28 cellular contexts compared by ENCODE assay signal in the genomic region with DNA sequence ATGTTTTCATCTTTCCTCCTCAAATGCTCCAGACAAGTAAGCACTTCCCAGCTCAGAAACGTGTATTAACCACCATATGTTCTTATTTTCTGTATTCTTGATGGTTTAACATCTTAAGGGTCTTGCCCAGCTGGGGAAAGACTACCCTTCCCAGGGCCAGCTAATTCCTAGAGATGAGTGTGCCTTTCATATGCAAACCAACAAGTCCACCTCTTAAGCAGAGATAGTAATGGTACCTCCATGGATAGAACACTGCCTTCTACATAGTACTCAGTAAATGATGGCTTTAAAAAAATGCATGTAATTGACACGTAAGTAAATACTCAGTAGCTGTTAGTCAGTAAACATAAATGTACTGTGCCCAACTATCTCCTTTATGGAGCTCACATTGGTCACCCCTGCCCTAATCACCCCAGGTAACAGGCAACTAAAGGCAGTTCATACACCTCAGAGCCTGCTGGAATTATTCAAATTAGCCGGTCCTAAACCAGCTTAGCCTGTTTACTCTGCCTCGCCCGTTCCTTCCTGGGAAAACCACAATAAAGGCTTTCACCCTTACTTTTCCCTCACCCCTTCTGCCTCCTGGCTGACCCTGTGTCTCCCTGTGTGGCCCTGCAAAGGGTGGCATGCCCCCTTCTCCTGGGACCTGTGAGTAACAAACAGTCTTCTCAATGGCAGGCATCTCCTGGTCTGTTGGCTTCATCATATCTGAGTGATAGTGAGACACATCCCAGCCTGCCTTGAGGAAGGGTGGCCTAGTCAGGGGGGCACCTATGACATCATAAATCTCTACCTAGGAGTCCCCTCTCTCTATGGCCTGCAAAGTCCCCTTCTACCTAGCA. TPM values are rescaled to one million over a fixed set of nuclear protein-coding genes. Genes with fewer than 3 reads are reported as not detected.
A peak's percentile ranks its signal among the peaks of the same experiment; 100 is the strongest.
DNase-seq lines count a peak whose midpoint lies in the region; ATAC-seq and TF ChIP-seq lines count a peak whose summit lies in the region.
"Had no signal": no experiment of that assay in that cellular context is flagged by ENCODE, and none has a peak within 500 bp of the region (broad histone marks: within the 10 kb centered on the region; RNA-seq: fewer than 3 reads in every experiment).

No MANE protein-coding gene starts in this region.

- H3K36me3 Mint-ChIP-seq in activated naive CD4-positive, alpha-beta T cell treated with anti-CD3 and anti-CD28 coated beads, Interleukin-2, amount 50 U/mL, for 72 hours: peaks cover 0 to 3% of the 10 kb centered on the region in 2 donors

- peaks cover 11 to 14% of the 10 kb centered on the region in 2 donors for H3K9me3 Mint-ChIP-seq in activated naive CD4-positive, alpha-beta T cell treated with anti-CD3 and anti-CD28 coated beads, Interleukin-2, amount 50 U/mL, for 72 hours

- H3K27ac ChIP-seq in VCaP: peak overlapping the region; percentile 42
- H3K27ac ChIP-seq: foreskin keratinocyte, heart right ventricle, psoas muscle, SJSA1 had no signal

- TF ChIP-seq CTCF in VCaP (conservative IDR thresholded peaks at IDR 0.05): no peak

- ATAC-seq in activated naive CD4-positive, alpha-beta T cell treated with anti-CD3 and anti-CD28 coated beads, Interleukin-2, amount 50 U/mL, for 72 hours: no peak
- ATAC-seq: foreskin keratinocyte, heart right ventricle, psoas muscle had no signal

- no peak overlapping the region for H3K27ac Mint-ChIP-seq in activated naive CD4-positive, alpha-beta T cell treated with anti-CD3 and anti-CD28 coated beads, Interleukin-2, amount 50 U/mL, for 72 hours
- H3K27ac Mint-ChIP-seq: activated B cell treated with CpG ODN at 0.5 μM for 24 hours; activated CD4-positive, alpha-beta T cell treated with anti-CD3 and anti-CD28 coated beads, Interleukin-2, amount 10 ng/mL, durations not matched to agents 7 days and 5 days; CD4-positive, alpha-beta T cell; dendritic cell treated with granulocyte-macrophage colony-stimulating factor and Interleukin-4, amounts not matched to agents 40 ng/mL and 50 ng/mL, for 4 days; nephron had no signal

- peak; percentile 6 for DNase-seq in SIG-M5 treated with dmso at 0.1 percent for 504 hours (lab: John Stamatoyannopoulos, UW; ENCODE audit: unreplicated experiment)
- no peak for DNase-seq in SIG-M5 (lab: John Stamatoyannopoulos, UW)
- peak; percentile 67 for DNase-seq in islet precursor cell
- DNase-seq in activated naive CD4-positive, alpha-beta T cell treated with anti-CD3 and anti-CD28 coated beads, Interleukin-2, amount 50 U/mL, for 72 hours (ENCODE audit: low spot score in 2 of 2): no peak
- no peak for DNase-seq in hypothalamus (lab: John Stamatoyannopoulos, UW)
- DNase-seq in C1 segment of cervical spinal cord (lab: John Stamatoyannopoulos, UW): no peak
- DNase-seq in amygdala (lab: John Stamatoyannopoulos, UW): no peak
- DNase-seq: activated B cell treated with CpG ODN at 0.5 μM for 24 hours; activated CD4-positive, alpha-beta T cell treated with anti-CD3 and anti-CD28 coated beads, Interleukin-2, amount 10 ng/mL, durations not matched to agents 7 days and 5 days; activated gamma-delta T cell; activated T-cell treated with anti-CD3 and anti-CD28 coated beads, Interleukin-2, amount 50 U/mL, for 1 hour; caudate nucleus; CD4-positive, alpha-beta T cell; esophagus squamous epithelium; foreskin keratinocyte; heart right ventricle; NCI-H1105; NCI-H187; NCI-H69; psoas muscle; stimulated activated CD4-positive, alpha-beta T cell treated with anti-CD3 and anti-CD28 coated beads, Interleukin-4, amount 100 ng/mL, for 1 hour; T1000; trophoblast cell had no signal

RNA-seq across cellular contexts. Expression of gene KLHDC7A, which starts 40.1 kb away (rescaled TPM):
- not detected for total RNA-seq in activated naive CD4-positive, alpha-beta T cell treated with anti-CD3 and anti-CD28 coated beads, Interleukin-2, amount 50 U/mL, for 72 hours
- total RNA-seq: activated B cell treated with CpG ODN at 0.5 μM for 24 hours; activated CD4-positive, alpha-beta T cell treated with anti-CD3 and anti-CD28 coated beads, Interleukin-2, amount 10 ng/mL, durations not matched to agents 7 days and 5 days; CD4-positive, alpha-beta T cell; foreskin keratinocyte; lung microvascular endothelial cell; psoas muscle; SJSA1 had no signal

Comparison
In these comparisons a context has a peak if more than half of its experiments do, and no peak if none do; other contexts are left out.
1. DNase-seq: peak in SIG-M5 treated with dmso at 0.1 percent for 504 hours (single experiment) and islet precursor cell (single experiment); none in SIG-M5 (single experiment), activated naive CD4-positive, alpha-beta T cell treated with anti-CD3 and anti-CD28 coated beads, Interleukin-2, amount 50 U/mL, for 72 hours (0 of 2), hypothalamus (0 of 51), C1 segment of cervical spinal cord (0 of 14) and amygdala (0 of 56).